In genomic region chr6:17666646-17667045, GRCh38 we compare ENCODE assay signal across 19 cellular contexts. TPM values are rescaled to one million over a fixed set of nuclear protein-coding genes. Genes with fewer than 3 reads are reported as not detected.
DNase-seq lines count a peak whose midpoint lies in the region; ATAC-seq lines count a peak whose summit lies in the region.
"Had no signal": no experiment of that assay in that cellular context is flagged by ENCODE, and none has a peak within 500 bp of the region (broad histone marks: within the 10 kb centered on the region; RNA-seq: fewer than 3 reads in every experiment).

No MANE protein-coding gene starts in this region.

- DNase-seq in activated CD4-positive, alpha-beta T cell treated with anti-CD3 and anti-CD28 coated beads for 36 hours: no peak
- DNase-seq in activated CD4-positive, alpha-beta T cell treated with anti-CD3 and anti-CD28 coated beads for 4 hours: no peak
- DNase-seq in activated naive CD8-positive, alpha-beta T cell treated with anti-CD3 and anti-CD28 coated beads for 36 hours: no peak
- no peak for DNase-seq in immature natural killer cell
- DNase-seq in sciatic nerve (ENCODE audit: low spot score): no peak
- no peak for DNase-seq in stimulated activated CD4-positive, alpha-beta T cell treated with anti-CD3 and anti-CD28 coated beads, Interleukin-4, amount 100 ng/mL, for 1 hour
- DNase-seq in GM19240 (ENCODE audit: insufficient read length, low spot score): no peak
- DNase-seq: activated CD4-positive, alpha-beta T cell treated with anti-CD3 and anti-CD28 coated beads for 48 hours; activated CD8-positive, alpha-beta memory T cell treated with anti-CD3 and anti-CD28 coated beads, Interleukin-2, amount 50 U/mL, for 4 hours; activated gamma-delta T cell treated with Interleukin-2 at 50 U/mL for 16 hours; central memory CD4-positive, alpha-beta T cell; NCI-H1105; NCI-H2029; NCI-H345; SHP77; stimulated activated naive B cell treated with anti-CD40 and anti-IgM and Interleukin-4, amounts not matched to agents 10 μg/mL and 1 μg/mL and 100 μg/mL, for 72 hours had no signal

- no peak for ATAC-seq in activated CD4-positive, alpha-beta T cell treated with anti-CD3 and anti-CD28 coated beads for 36 hours
- ATAC-seq in sciatic nerve: peak; percentile 41
- ATAC-seq in HG02759 (IDR thresholded peaks at IDR 0.05; ENCODE audit: unreplicated experiment): no peak
- ATAC-seq: left lobe of liver; stimulated activated naive B cell treated with anti-CD40 and anti-IgM and Interleukin-4, amounts not matched to agents 10 μg/mL and 1 μg/mL and 100 μg/mL, for 72 hours had no signal

- H3K27ac Mint-ChIP-seq in activated CD4-positive, alpha-beta T cell treated with anti-CD3 and anti-CD28 coated beads for 36 hours: peak overlapping the region; percentile 45
- peak overlapping the region; percentile 21 for H3K27ac Mint-ChIP-seq in activated naive CD8-positive, alpha-beta T cell treated with anti-CD3 and anti-CD28 coated beads for 36 hours
- peak overlapping the region in 5 of 6 donors; percentile 60 to 91 (median 78) for H3K27ac Mint-ChIP-seq in immature natural killer cell
- H3K27ac Mint-ChIP-seq: B cell; stimulated activated naive B cell treated with anti-CD40 and anti-IgM and Interleukin-4, amounts not matched to agents 10 μg/mL and 1 μg/mL and 100 μg/mL, for 72 hours had no signal

- H3K4me1 Mint-ChIP-seq in activated CD4-positive, alpha-beta T cell treated with anti-CD3 and anti-CD28 coated beads for 36 hours: peaks cover 19% of the 10 kb centered on the region
- H3K4me1 Mint-ChIP-seq in activated naive CD8-positive, alpha-beta T cell treated with anti-CD3 and anti-CD28 coated beads for 36 hours: peaks cover 32% of the 10 kb centered on the region
- peaks cover 38 to 56% of the 10 kb centered on the region in 2 donors for H3K4me1 Mint-ChIP-seq in immature natural killer cell
- H3K4me1 Mint-ChIP-seq: B cell; stimulated activated naive B cell treated with anti-CD40 and anti-IgM and Interleukin-4, amounts not matched to agents 10 μg/mL and 1 μg/mL and 100 μg/mL, for 72 hours had no signal

- POLR2A ChIA-PET in activated CD4-positive, alpha-beta T cell treated with anti-CD3 and anti-CD28 coated beads for 36 hours (lab: Charles Lee): no interaction called here

- H3K9me3 Mint-ChIP-seq in activated CD4-positive, alpha-beta T cell treated with anti-CD3 and anti-CD28 coated beads for 36 hours (ENCODE audit: low read depth): no peaks in the 10 kb centered on the region
- H3K9me3 Mint-ChIP-seq in activated naive CD8-positive, alpha-beta T cell treated with anti-CD3 and anti-CD28 coated beads for 36 hours: no peaks in the 10 kb centered on the region
- H3K9me3 Mint-ChIP-seq in immature natural killer cell: no peaks in the 10 kb centered on the region
- H3K9me3 Mint-ChIP-seq: stimulated activated naive B cell treated with anti-CD40 and anti-IgM and Interleukin-4, amounts not matched to agents 10 μg/mL and 1 μg/mL and 100 μg/mL, for 72 hours had no signal

- H3K27me3 Mint-ChIP-seq in activated CD4-positive, alpha-beta T cell treated with anti-CD3 and anti-CD28 coated beads for 36 hours: no peaks in the 10 kb centered on the region
- H3K27me3 Mint-ChIP-seq in activated naive CD8-positive, alpha-beta T cell treated with anti-CD3 and anti-CD28 coated beads for 36 hours: no peaks in the 10 kb centered on the region
- peaks cover 7 to 10% (median 8%) of the 10 kb centered on the region in 3 donors for H3K27me3 Mint-ChIP-seq in immature natural killer cell (ENCODE audit: low read depth in 3 of 3)
- H3K27me3 Mint-ChIP-seq: B cell; stimulated activated naive B cell treated with anti-CD40 and anti-IgM and Interleukin-4, amounts not matched to agents 10 μg/mL and 1 μg/mL and 100 μg/mL, for 72 hours had no signal

- CTCF ChIA-PET in activated CD4-positive, alpha-beta T cell treated with anti-CD3 and anti-CD28 coated beads for 36 hours (lab: Charles Lee): interaction anchor here (0.6 to 1.4 kb wide), 4 partner anchors 9 to 130 kb away, joined by 3 to 5 read pairs (median 3); no protein-coding TSS in a partner anchor

- intact Hi-C loops in activated CD4-positive, alpha-beta T cell treated with anti-CD3 and anti-CD28 coated beads for 36 hours (cut with DNase I, micrococcal nuclease): no loop called here
- intact Hi-C loops in sciatic nerve (cut with DNase I): no loop called here

- no peak overlapping the region for H3K4me3 Mint-ChIP-seq in activated CD4-positive, alpha-beta T cell treated with anti-CD3 and anti-CD28 coated beads for 36 hours
- no peak overlapping the region for H3K4me3 Mint-ChIP-seq in activated naive CD8-positive, alpha-beta T cell treated with anti-CD3 and anti-CD28 coated beads for 36 hours
- peak overlapping the region in 4 of 5 donors; percentile 19 to 69 (median 22) for H3K4me3 Mint-ChIP-seq in immature natural killer cell
- H3K4me3 Mint-ChIP-seq: B cell; stimulated activated naive B cell treated with anti-CD40 and anti-IgM and Interleukin-4, amounts not matched to agents 10 μg/mL and 1 μg/mL and 100 μg/mL, for 72 hours had no signal

- H3K36me3 Mint-ChIP-seq in activated CD4-positive, alpha-beta T cell treated with anti-CD3 and anti-CD28 coated beads for 36 hours (ENCODE audit: low read depth): peaks cover 66% of the 10 kb centered on the region
- peaks cover 41% of the 10 kb centered on the region for H3K36me3 Mint-ChIP-seq in activated naive CD8-positive, alpha-beta T cell treated with anti-CD3 and anti-CD28 coated beads for 36 hours
- peaks cover 26 to 41% (median 30%) of the 10 kb centered on the region in 3 donors for H3K36me3 Mint-ChIP-seq in immature natural killer cell

RNA-seq across cellular contexts. Expression of gene NUP153, which starts 40.1 kb away (rescaled TPM):
- total RNA-seq in activated CD4-positive, alpha-beta T cell treated with anti-CD3 and anti-CD28 coated beads for 36 hours: 10 to 100 TPM; 81.0 to 99.8 TPM
- total RNA-seq in activated naive CD8-positive, alpha-beta T cell treated with anti-CD3 and anti-CD28 coated beads for 36 hours: 10 to 100 TPM; 93.2 to 97.2 TPM
- polyA plus RNA-seq in immature natural killer cell: 1 to 10 TPM; 2.0 to 7.0 (median 2.6) TPM
- 41.0 TPM for total RNA-seq in sciatic nerve

Comparison
In these comparisons a context has a peak if more than half of its experiments do, and no peak if none do; other contexts are left out.
1. H3K27ac Mint-ChIP-seq: peak in every context shown above with its lines; median percentile 78 in immature natural killer cell; 45 in activated CD4-positive, alpha-beta T cell treated with anti-CD3 and anti-CD28 coated beads for 36 hours; 21 in activated naive CD8-positive, alpha-beta T cell treated with anti-CD3 and anti-CD28 coated beads for 36 hours.
2. H3K4me3 Mint-ChIP-seq: peak in immature natural killer cell (4 of 5); none in activated CD4-positive, alpha-beta T cell treated with anti-CD3 and anti-CD28 coated beads for 36 hours (single experiment) and activated naive CD8-positive, alpha-beta T cell treated with anti-CD3 and anti-CD28 coated beads for 36 hours (single experiment).